Comparison of ENCODE assay signal across 27 cellular contexts in genomic region chr4:3087398-3087797, GRCh38. TPM values are rescaled to one million over a fixed set of nuclear protein-coding genes. Genes with fewer than 3 reads are reported as not detected.
"Had no signal": no experiment of that assay in that cellular context is flagged by ENCODE, and none has a peak within 500 bp of the region (broad histone marks: within the 10 kb centered on the region; RNA-seq: fewer than 3 reads in every experiment).

No MANE protein-coding gene starts in this region.

- DNase-seq: activated CD4-positive, alpha-beta memory T cell treated with anti-CD3 and anti-CD28 coated beads for 36 hours; activated CD4-positive, alpha-beta T cell treated with anti-CD3 and anti-CD28 coated beads, Interleukin-2, amount 10 ng/mL, durations not matched to agents 7 days and 5 days; activated CD8-positive, alpha-beta memory T cell treated with anti-CD3 and anti-CD28 coated beads for 24 hours; activated effector memory CD4-positive, alpha-beta T cell treated with Interleukin-2 at 50 U/mL for 16 hours; activated naive CD4-positive, alpha-beta T cell treated with Interleukin-2 at 50 U/mL for 16 hours; cerebellar nuclear complex; Karpas-422; MM.1S; NCI-H1105; NCI-H1436; NCI-H1694 treated with DMSO at 0.1 percent for 48 hours; NCI-H2029 treated with DMSO at 0.1 percent for 48 hours; NCI-H345; NCI-H510A; NCI-H526 treated with DMSO at 0.1 percent for 48 hours; NCI-H82; SIG-M5; T-cell; T-helper 2 cell; T1000 had no signal

- H3K4me3 Mint-ChIP-seq: activated CD4-positive, alpha-beta memory T cell treated with anti-CD3 and anti-CD28 coated beads for 36 hours; activated CD4-positive, alpha-beta T cell treated with anti-CD3 and anti-CD28 coated beads, Interleukin-2, amount 10 ng/mL, durations not matched to agents 7 days and 5 days; activated T-helper 1 cell treated with anti-CD3 and anti-CD28 coated beads, Interleukin-12 subunit alpha, Interleukin-12 subunit beta, Interleukin-2, Interleukin-4 antibody, amounts not matched to agents 30 ng/mL and 10 ng/mL and 1 ng/mL, durations not matched to agents 14 hours and 24 hours and 36 hours; T-cell had no signal

- FAIRE-seq: colon, K562, TTC549 had no signal

- H3K27ac Mint-ChIP-seq: activated CD4-positive, alpha-beta T cell treated with anti-CD3 and anti-CD28 coated beads, Interleukin-2, amount 10 ng/mL, durations not matched to agents 7 days and 5 days; activated T-helper 1 cell treated with anti-CD3 and anti-CD28 coated beads, Interleukin-12 subunit alpha, Interleukin-12 subunit beta, Interleukin-2, Interleukin-4 antibody, amounts not matched to agents 30 ng/mL and 10 ng/mL and 1 ng/mL, durations not matched to agents 14 hours and 24 hours and 36 hours; T-cell had no signal

- H3K9me3 Mint-ChIP-seq: activated CD4-positive, alpha-beta memory T cell treated with anti-CD3 and anti-CD28 coated beads for 36 hours; activated CD4-positive, alpha-beta T cell treated with anti-CD3 and anti-CD28 coated beads, Interleukin-2, amount 10 ng/mL, durations not matched to agents 7 days and 5 days; T-cell had no signal

- H3K27me3 Mint-ChIP-seq: activated CD4-positive, alpha-beta memory T cell treated with anti-CD3 and anti-CD28 coated beads for 36 hours; activated CD4-positive, alpha-beta T cell treated with anti-CD3 and anti-CD28 coated beads, Interleukin-2, amount 10 ng/mL, durations not matched to agents 7 days and 5 days; T-cell had no signal

- ATAC-seq: K562, T-cell had no signal

RNA-seq across cellular contexts. Expression of gene HTT-AS, which starts 13.1 kb away (rescaled TPM):
- total RNA-seq: activated CD4-positive, alpha-beta memory T cell treated with anti-CD3 and anti-CD28 coated beads for 36 hours; activated CD4-positive, alpha-beta T cell treated with anti-CD3 and anti-CD28 coated beads, Interleukin-2, amount 10 ng/mL, durations not matched to agents 7 days and 5 days; activated T-helper 1 cell treated with anti-CD3 and anti-CD28 coated beads, Interleukin-12 subunit alpha, Interleukin-12 subunit beta, Interleukin-2, Interleukin-4 antibody, amounts not matched to agents 30 ng/mL and 10 ng/mL and 1 ng/mL, durations not matched to agents 14 hours and 24 hours and 36 hours; cardiac septum; K562; OCI-LY7; RPMI7951; T-cell had no signal
- polyA plus RNA-seq: K562 had no signal
